1 cellular context compared by ENCODE assay signal in genomic region chr10:46052057-46052790, GRCh38.
TF ChIP-seq lines count a peak whose summit lies in the region.

No MANE protein-coding gene starts in this region.

TF ChIP-seq in HepG2, 621 proteins besides CTCF, POLR2A, EP300 and RAD21 (continued from another document and continues in another):
- TF ChIP-seq FLYWCH1 (CRISPR knock-in tag; IDR thresholded peaks at IDR 0.05): no peak
- peak; percentile 74; the same call in 1 of the 2 replicates for TF ChIP-seq REPIN1 (CRISPR knock-in tag; IDR thresholded peaks at IDR 0.05; ENCODE audit: borderline replicate concordance, low read depth)
- no peak for TF ChIP-seq YY1 (IDR thresholded peaks at IDR 0.05; ENCODE audit: insufficient read depth, insufficient replicate concordance, low read depth, low read length)
- 0 out of 2 replicates have a peak, but pooled peaks have one; percentile 21 for TF ChIP-seq SRF (IDR thresholded peaks at IDR 0.05; ENCODE audit: low read depth, low read length)
- 0 out of 2 replicates have a peak, but pooled peaks have one; percentile 61 for TF ChIP-seq CSRNP1 (CRISPR knock-in tag; IDR thresholded peaks at IDR 0.05)
- peak; percentile 43; the same call in 1 of the 2 replicates for TF ChIP-seq STAG1 (CRISPR knock-in tag; IDR thresholded peaks at IDR 0.05)
- TF ChIP-seq THRA (CRISPR knock-in tag; IDR thresholded peaks at IDR 0.05; ENCODE audit: borderline replicate concordance): peak; percentile 75; the same call in 1 of the 2 replicates
- TF ChIP-seq, protein P1, sequence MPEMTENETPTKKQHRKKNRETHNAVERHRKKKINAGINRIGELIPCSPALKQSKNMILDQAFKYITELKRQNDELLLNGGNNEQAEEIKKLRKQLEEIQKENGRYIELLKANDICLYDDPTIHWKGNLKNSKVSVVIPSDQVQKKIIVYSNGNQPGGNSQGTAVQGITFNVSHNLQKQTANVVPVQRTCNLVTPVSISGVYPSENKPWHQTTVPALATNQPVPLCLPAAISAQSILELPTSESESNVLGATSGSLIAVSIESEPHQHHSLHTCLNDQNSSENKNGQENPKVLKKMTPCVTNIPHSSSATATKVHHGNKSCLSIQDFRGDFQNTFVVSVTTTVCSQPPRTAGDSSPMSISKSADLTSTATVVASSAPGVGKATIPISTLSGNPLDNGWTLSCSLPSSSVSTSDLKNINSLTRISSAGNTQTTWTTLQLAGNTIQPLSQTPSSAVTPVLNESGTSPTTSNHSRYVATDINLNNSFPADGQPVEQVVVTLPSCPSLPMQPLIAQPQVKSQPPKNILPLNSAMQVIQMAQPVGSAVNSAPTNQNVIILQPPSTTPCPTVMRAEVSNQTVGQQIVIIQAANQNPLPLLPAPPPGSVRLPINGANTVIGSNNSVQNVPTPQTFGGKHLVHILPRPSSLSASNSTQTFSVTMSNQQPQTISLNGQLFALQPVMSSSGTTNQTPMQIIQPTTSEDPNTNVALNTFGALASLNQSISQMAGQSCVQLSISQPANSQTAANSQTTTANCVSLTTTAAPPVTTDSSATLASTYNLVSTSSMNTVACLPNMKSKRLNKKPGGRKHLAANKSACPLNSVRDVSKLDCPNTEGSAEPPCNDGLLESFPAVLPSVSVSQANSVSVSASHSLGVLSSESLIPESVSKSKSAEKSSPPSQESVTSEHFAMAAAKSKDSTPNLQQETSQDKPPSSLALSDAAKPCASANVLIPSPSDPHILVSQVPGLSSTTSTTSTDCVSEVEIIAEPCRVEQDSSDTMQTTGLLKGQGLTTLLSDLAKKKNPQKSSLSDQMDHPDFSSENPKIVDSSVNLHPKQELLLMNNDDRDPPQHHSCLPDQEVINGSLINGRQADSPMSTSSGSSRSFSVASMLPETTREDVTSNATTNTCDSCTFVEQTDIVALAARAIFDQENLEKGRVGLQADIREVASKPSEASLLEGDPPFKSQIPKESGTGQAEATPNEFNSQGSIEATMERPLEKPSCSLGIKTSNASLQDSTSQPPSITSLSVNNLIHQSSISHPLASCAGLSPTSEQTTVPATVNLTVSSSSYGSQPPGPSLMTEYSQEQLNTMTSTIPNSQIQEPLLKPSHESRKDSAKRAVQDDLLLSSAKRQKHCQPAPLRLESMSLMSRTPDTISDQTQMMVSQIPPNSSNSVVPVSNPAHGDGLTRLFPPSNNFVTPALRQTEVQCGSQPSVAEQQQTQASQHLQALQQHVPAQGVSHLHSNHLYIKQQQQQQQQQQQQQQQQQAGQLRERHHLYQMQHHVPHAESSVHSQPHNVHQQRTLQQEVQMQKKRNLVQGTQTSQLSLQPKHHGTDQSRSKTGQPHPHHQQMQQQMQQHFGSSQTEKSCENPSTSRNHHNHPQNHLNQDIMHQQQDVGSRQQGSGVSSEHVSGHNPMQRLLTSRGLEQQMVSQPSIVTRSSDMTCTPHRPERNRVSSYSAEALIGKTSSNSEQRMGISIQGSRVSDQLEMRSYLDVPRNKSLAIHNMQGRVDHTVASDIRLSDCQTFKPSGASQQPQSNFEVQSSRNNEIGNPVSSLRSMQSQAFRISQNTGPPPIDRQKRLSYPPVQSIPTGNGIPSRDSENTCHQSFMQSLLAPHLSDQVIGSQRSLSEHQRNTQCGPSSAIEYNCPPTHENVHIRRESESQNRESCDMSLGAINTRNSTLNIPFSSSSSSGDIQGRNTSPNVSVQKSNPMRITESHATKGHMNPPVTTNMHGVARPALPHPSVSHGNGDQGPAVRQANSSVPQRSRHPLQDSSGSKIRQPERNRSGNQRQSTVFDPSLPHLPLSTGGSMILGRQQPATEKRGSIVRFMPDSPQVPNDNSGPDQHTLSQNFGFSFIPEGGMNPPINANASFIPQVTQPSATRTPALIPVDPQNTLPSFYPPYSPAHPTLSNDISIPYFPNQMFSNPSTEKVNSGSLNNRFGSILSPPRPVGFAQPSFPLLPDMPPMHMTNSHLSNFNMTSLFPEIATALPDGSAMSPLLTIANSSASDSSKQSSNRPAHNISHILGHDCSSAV (CRISPR knock-in tag; IDR thresholded peaks at IDR 0.05; ENCODE audit: borderline replicate concordance): no peak
- peak; percentile 90; the same call in 1 of the 2 replicates for TF ChIP-seq NFIC (IDR thresholded peaks at IDR 0.05; ENCODE audit: low read length)
- TF ChIP-seq SRSF9 (IDR thresholded peaks at IDR 0.05; ENCODE audit: borderline replicate concordance, insufficient read depth, low read depth, low read length, poor library complexity, severe bottlenecking): no peak
- TF ChIP-seq ZNF720 (CRISPR knock-in tag; IDR thresholded peaks at IDR 0.05): no peak
- TF ChIP-seq BRF2 (CRISPR knock-in tag; IDR thresholded peaks at IDR 0.05): no peak; the same call in 1 of the 2 replicates
- TF ChIP-seq ZNF292 (CRISPR knock-in tag; IDR thresholded peaks at IDR 0.05; ENCODE audit: borderline replicate concordance, low read depth): peak; percentile 63; the same call in 1 of the 2 replicates
- no peak for TF ChIP-seq ZNF883 (CRISPR knock-in tag; IDR thresholded peaks at IDR 0.05; ENCODE audit: not compliant biosample characterization)
- TF ChIP-seq TBP (CRISPR knock-in tag; IDR thresholded peaks at IDR 0.05): no peak
- peak; percentile 86 for TF ChIP-seq MED8 (CRISPR knock-in tag; IDR thresholded peaks at IDR 0.05; ENCODE audit: insufficient replicate concordance)
- TF ChIP-seq CBX1 (IDR thresholded peaks at IDR 0.05; ENCODE audit: low read depth): peak; percentile 41
- TF ChIP-seq, protein P2, sequence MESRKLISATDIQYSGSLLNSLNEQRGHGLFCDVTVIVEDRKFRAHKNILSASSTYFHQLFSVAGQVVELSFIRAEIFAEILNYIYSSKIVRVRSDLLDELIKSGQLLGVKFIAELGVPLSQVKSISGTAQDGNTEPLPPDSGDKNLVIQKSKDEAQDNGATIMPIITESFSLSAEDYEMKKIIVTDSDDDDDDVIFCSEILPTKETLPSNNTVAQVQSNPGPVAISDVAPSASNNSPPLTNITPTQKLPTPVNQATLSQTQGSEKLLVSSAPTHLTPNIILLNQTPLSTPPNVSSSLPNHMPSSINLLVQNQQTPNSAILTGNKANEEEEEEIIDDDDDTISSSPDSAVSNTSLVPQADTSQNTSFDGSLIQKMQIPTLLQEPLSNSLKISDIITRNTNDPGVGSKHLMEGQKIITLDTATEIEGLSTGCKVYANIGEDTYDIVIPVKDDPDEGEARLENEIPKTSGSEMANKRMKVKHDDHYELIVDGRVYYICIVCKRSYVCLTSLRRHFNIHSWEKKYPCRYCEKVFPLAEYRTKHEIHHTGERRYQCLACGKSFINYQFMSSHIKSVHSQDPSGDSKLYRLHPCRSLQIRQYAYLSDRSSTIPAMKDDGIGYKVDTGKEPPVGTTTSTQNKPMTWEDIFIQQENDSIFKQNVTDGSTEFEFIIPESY (CRISPR knock-in tag; IDR thresholded peaks at IDR 0.05): no peak; the same call in 1 of the 2 replicates
- TF ChIP-seq ZNF407 (CRISPR knock-in tag; IDR thresholded peaks at IDR 0.05; ENCODE audit: not compliant biosample characterization): no peak
- TF ChIP-seq TRIM22 (IDR thresholded peaks at IDR 0.05): no peak
- TF ChIP-seq, protein P3, sequence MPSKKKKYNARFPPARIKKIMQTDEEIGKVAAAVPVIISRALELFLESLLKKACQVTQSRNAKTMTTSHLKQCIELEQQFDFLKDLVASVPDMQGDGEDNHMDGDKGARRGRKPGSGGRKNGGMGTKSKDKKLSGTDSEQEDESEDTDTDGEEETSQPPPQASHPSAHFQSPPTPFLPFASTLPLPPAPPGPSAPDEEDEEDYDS (CRISPR knock-in tag; IDR thresholded peaks at IDR 0.05): no peak; the same call in none of the 2 replicates
- TF ChIP-seq ZNF580 (CRISPR knock-in tag; IDR thresholded peaks at IDR 0.05; ENCODE audit: borderline replicate concordance, low read depth): no peak
- no peak for TF ChIP-seq ZNF576 (CRISPR knock-in tag; IDR thresholded peaks at IDR 0.05)
- TF ChIP-seq DPF2 (CRISPR knock-in tag; IDR thresholded peaks at IDR 0.05; ENCODE audit: borderline replicate concordance, low read depth): peak; percentile 94
- peak; percentile 94 for TF ChIP-seq HMG20A (CRISPR knock-in tag; IDR thresholded peaks at IDR 0.05; ENCODE audit: borderline replicate concordance)
